Comparison of ENCODE assay signal across 24 cellular contexts in the genomic region with DNA sequence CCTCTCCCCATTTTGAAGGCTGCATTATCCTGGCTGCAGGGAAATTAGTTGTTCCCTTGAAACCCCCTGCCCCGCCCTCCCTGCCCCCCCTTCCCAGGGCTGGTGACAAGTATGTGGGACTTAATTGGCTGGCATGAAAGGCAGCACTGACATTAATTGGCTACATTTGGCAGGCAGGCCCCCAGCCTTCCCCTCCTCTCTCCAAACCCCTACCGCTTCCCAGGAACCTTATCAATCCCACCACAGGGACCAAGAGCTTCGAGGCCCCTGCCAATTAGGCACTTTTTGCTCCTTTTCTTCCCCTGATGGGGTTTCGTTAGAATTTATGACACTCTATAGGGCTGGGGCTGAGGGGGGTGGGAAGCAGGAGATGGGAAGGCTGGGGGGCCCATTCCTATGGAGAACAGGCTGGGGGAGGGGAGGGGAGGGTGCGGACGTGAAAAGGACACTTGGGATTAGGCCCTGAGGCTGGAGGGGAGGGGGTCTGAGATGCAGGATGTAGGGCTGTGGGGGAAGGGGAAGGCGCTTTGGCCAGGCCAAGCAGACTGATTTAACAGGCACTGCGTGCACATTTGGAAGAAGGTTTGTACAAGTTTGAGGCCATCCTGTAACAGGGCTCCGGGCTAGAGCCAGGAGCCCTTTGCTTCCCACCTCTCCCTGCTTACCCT. TPM values are rescaled to one million over a fixed set of nuclear protein-coding genes. Genes with fewer than 3 reads are reported as not detected.
DNase-seq lines count a peak whose midpoint lies in the region; ATAC-seq and TF ChIP-seq lines count a peak whose summit lies in the region.
"Had no signal": no experiment of that assay in that cellular context is flagged by ENCODE, and none has a peak within 500 bp of the region (broad histone marks: within the 10 kb centered on the region; RNA-seq: fewer than 3 reads in every experiment).

No MANE protein-coding gene starts in this region.

- H3K9me3 ChIP-seq in SK-N-SH (no peaks in the 10 kb centered on the region), NT2/D1 (ENCODE audit: insufficient read depth, low read length) (no peaks in the 10 kb centered on the region)
- H3K9me3 ChIP-seq: gastroesophageal sphincter, neutrophil, thoracic aorta had no signal

- no peak overlapping the region for H2AFZ ChIP-seq in SK-N-SH (ENCODE audit: low read depth)

- TF ChIP-seq CTCF in SK-N-SH (IDR thresholded peaks at IDR 0.05) (no peak), lower leg skin (IDR thresholded peaks at IDR 0.05) (no peak)

- H3K36me3 ChIP-seq in SK-N-SH (replicated peaks in 1 of 2; ENCODE audit: control insufficient read depth in 1 of 2, insufficient read depth in 2 of 2, low read length in 1 of 2) (no peaks in the 10 kb centered on the region), NT2/D1 (ENCODE audit: insufficient read depth, insufficient read length, low read length) (no peaks in the 10 kb centered on the region)
- H3K36me3 ChIP-seq: gastroesophageal sphincter, neutrophil, thoracic aorta had no signal

- WGBS in SK-N-SH (ENCODE audit: low lambda C conversion rate) = 39% methylated on average over 9 of the region's 9 CpGs
- WGBS in lower leg skin, 2 donors = 55 to 85% methylated on average over 9 of the region's 9 CpGs

- H4K20me1 ChIP-seq in SK-N-SH (ENCODE audit: insufficient read depth) = no peaks in the 10 kb centered on the region

- TF ChIP-seq RAD21 in SK-N-SH (IDR thresholded peaks at IDR 0.05; ENCODE audit: low read length) = no peak

- H3F3A ChIP-seq in SK-N-SH (replicated peaks; ENCODE audit: insufficient read depth) = no peaks in the 10 kb centered on the region

- H3K4me3 ChIP-seq in SK-N-SH (ENCODE audit: low read depth in 2 of 2, low read length in 1 of 2) = no peak overlapping the region
- no peak overlapping the region for H3K4me3 ChIP-seq in NT2/D1 (ENCODE audit: insufficient read length, low read depth)
- no peak overlapping the region for H3K4me3 ChIP-seq in lower leg skin (ENCODE audit: low read depth, poor library complexity, severe bottlenecking)
- H3K4me3 ChIP-seq: gastroesophageal sphincter, thoracic aorta had no signal

- no peak overlapping the region for H3K9ac ChIP-seq in SK-N-SH
- peak overlapping the region; percentile 44 for H3K9ac ChIP-seq in NT2/D1 (ENCODE audit: insufficient read length, low read depth)

- POLR2A ChIA-PET in SK-N-SH (lab: Yijun Ruan, JAX) = interaction anchor here (0.7 kb wide), 1 partner anchor 13 kb away, joined by 3 read pairs; no protein-coding TSS in a partner anchor

- TF ChIP-seq EP300 in SK-N-SH (IDR thresholded peaks at IDR 0.05; ENCODE audit: borderline replicate concordance in 1 of 2, low read depth in 1 of 2, low read length in 1 of 2) = no peak

- H3K27ac ChIP-seq in SK-N-SH (ENCODE audit: low read depth in 2 of 2, low read length in 1 of 2) = no peak overlapping the region
- H3K27ac ChIP-seq: gastroesophageal sphincter, HL-60, neutrophil, thoracic aorta had no signal

- intact Hi-C loops in posterior vena cava (cut with DNase I) (no loop called here), lower leg skin (cut with DNase I; ENCODE audit: low total_unique reads) (no loop called here)

- no peaks in the 10 kb centered on the region for H3K79me2 ChIP-seq in SK-N-SH (ENCODE audit: insufficient read depth)

- H3K4me1 ChIP-seq in SK-N-SH (ENCODE audit: control insufficient read depth in 1 of 2, insufficient read depth in 2 of 2, low read depth in 1 of 2, low read length in 1 of 2) (peaks cover 0 to 14% of the 10 kb centered on the region in 2 experiments; a peak in 1 of 4 replicates), NT2/D1 (ENCODE audit: insufficient read depth, insufficient read length) (peaks cover 22% of the 10 kb centered on the region)
- H3K4me1 ChIP-seq: gastroesophageal sphincter had no signal

- H3K27me3 ChIP-seq in SK-N-SH (ENCODE audit: insufficient read depth) (peaks cover 20% of the 10 kb centered on the region; the same call in 1 of the 2 replicates), NT2/D1 (ENCODE audit: insufficient read depth, insufficient read length) (peaks cover 9% of the 10 kb centered on the region)
- H3K27me3 ChIP-seq: gastroesophageal sphincter, neutrophil had no signal

- no peak for ATAC-seq in SK-N-SH treated with all-trans-retinoic acid at 6 μM for 48 hours
- ATAC-seq: gastroesophageal sphincter had no signal

- DNase-seq in SK-N-SH = peak; percentile 56
- peak; percentile 70 for DNase-seq in NT2/D1 (ENCODE audit: low read depth, low spot score)
- DNase-seq in iPS-NIHi11 (ENCODE audit: low spot score) = peak; percentile 59
- DNase-seq in posterior vena cava (ENCODE audit: low spot score) = peak; percentile 55
- DNase-seq in HCEC 1CT = no peak
- DNase-seq in HT-29 (ENCODE audit: low spot score) = no peak
- DNase-seq in lower leg skin (ENCODE audit: low spot score in 2 of 2) = no peak
- DNase-seq: activated CD4-positive, alpha-beta T cell treated with anti-CD3 and anti-CD28 coated beads for 4 hours; activated gamma-delta T cell; activated T-cell treated with anti-CD3 and anti-CD28 coated beads, Interleukin-2, amount 50 U/mL, for 24 hours; AML-193; CD4-positive, alpha-beta T cell; dermis blood vessel endothelial cell; hypothalamus; Kasumi-1; kidney; NCI-H2029 treated with DMSO at 0.1 percent for 48 hours; NCI-H226; NCI-H748 treated with DMSO at 0.1 percent for 48 hours had no signal

- CTCF ChIA-PET in SK-N-SH (lab: Yijun Ruan, JAX) = interaction anchor here (2.4 kb wide), 1 partner anchor 53 kb away, joined by 7 read pairs; no protein-coding TSS in a partner anchor

- no peak for TF ChIP-seq POLR2A in lower leg skin (IDR thresholded peaks at IDR 0.05)

- H3K4me2 ChIP-seq in SK-N-SH = no peak overlapping the region

- no peaks in the 10 kb centered on the region for H3K9me2 ChIP-seq in SK-N-SH

TF ChIP-seq in SK-N-SH, 30 proteins besides CTCF, POLR2A, EP300 and RAD21:
- TF ChIP-seq YY1 (IDR thresholded peaks at IDR 0.05; ENCODE audit: low read depth) = no peak
- TF ChIP-seq FOXJ3 (CRISPR knock-in tag; IDR thresholded peaks at IDR 0.05) = no peak
- no peak for TF ChIP-seq FOXM1 (IDR thresholded peaks at IDR 0.05; ENCODE audit: low read depth)
- TF ChIP-seq NRF1 (IDR thresholded peaks at IDR 0.05; ENCODE audit: low read depth, low read length) = no peak

TF ChIP-seq in SK-N-SH treated with all-trans-retinoic acid at 6 μM for 48 hours, 23 proteins besides CTCF, POLR2A, EP300 and RAD21:
- no peak for TF ChIP-seq ISL1 (CRISPR knock-in tag; IDR thresholded peaks at IDR 0.05)
- no peak for TF ChIP-seq ZNF565 (CRISPR knock-in tag; conservative IDR thresholded peaks at IDR 0.05; ENCODE audit: low read depth)
- TF ChIP-seq ESRRG (CRISPR knock-in tag; IDR thresholded peaks at IDR 0.05) = no peak
- no peak for TF ChIP-seq ZC3H10 (CRISPR knock-in tag; IDR thresholded peaks at IDR 0.05)

RNA-seq across cellular contexts. Expression of gene EFNB1, which starts 52.2 kb away (rescaled TPM):
- polyA plus RNA-seq in SK-N-SH (2012; rRNA removed) = 7.5 and 8.4 TPM in 2 replicates
- polyA plus RNA-seq in SK-N-SH (2012; cell fraction: cytosol; rRNA removed) = 3.9 and 6.5 TPM in 2 replicates
- 3.8 and 3.9 TPM in 2 replicates for polyA plus RNA-seq in SK-N-SH (2012; cell fraction: nucleus; rRNA removed)
- 10 to 100 TPM; 18.9 to 26.4 TPM for total RNA-seq in posterior vena cava
- 285 and 300 TPM in 2 replicates for total RNA-seq in HT-29 (2014; rRNA removed; shearing (Covaris generic))
- 100 to 1,000 TPM in 2 of 4 donors, 10 to 100 TPM in 2; 97.8 to 109 (median 102) TPM for total RNA-seq in lower leg skin

Comparison
In these comparisons a context has a peak if more than half of its experiments do, and no peak if none do; other contexts are left out.
1. DNase-seq: peak in SK-N-SH (single experiment), NT2/D1 (single experiment), iPS-NIHi11 (single experiment) and posterior vena cava (single experiment); none in HCEC 1CT (single experiment), HT-29 (single experiment) and lower leg skin (0 of 2).